Comparison of ENCODE assay signal across 8 cellular contexts in the genomic region with DNA sequence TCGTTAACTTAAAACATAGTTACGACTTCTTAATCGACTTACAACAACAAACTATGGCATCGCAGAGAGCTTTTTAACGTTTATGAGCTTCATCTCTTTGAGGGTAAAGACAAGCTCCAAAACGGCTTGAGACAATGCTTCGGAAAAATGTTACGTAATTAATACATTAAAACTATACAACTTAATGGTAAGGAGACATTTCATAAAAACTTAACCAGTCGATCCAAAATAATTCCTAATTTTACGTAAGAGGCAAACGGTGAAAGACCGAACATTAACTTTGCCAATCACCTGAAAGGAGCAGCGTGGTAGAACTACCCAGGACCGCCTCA. TPM values are rescaled to one million over a fixed set of nuclear protein-coding genes. Genes with fewer than 3 reads are reported as not detected.
DNase-seq lines count a peak whose midpoint lies in the region; ATAC-seq and TF ChIP-seq lines count a peak whose summit lies in the region.

No MANE protein-coding gene starts in this region.

- TF ChIP-seq POLR2A in spleen (IDR thresholded peaks at IDR 0.05) (no peak), GM18505 (IDR thresholded peaks at IDR 0.05; ENCODE audit: borderline replicate concordance, extremely low read depth, insufficient read depth, insufficient read length) (no peak)

- WGBS in iPS DF 6.9 (ENCODE audit: insufficient coverage, insufficient read length): no CpG with 5 or more reads among the region's 14 CpGs
- WGBS in spleen, 5 donors: 0 to 2% (median 1%) methylated on average over 14 of the region's 14 CpGs

- H3K4me3 ChIP-seq in iPS DF 6.9 (ENCODE audit: low read length): peak overlapping the region; percentile 98; the same call in 1 of the 2 replicates
- H3K4me3 ChIP-seq in spleen: peak overlapping the region; percentile 63 to 89 (median 77)

- no peaks in the 10 kb centered on the region for H3K36me3 ChIP-seq in iPS DF 6.9 (ENCODE audit: control insufficient read depth, insufficient read depth, low read length)
- no peaks in the 10 kb centered on the region for H3K36me3 ChIP-seq in spleen

- CTCF ChIA-PET in activated CD4-positive, alpha-beta memory T cell treated with anti-CD3 and anti-CD28 coated beads, Interleukin-2, amount 10 ng/mL, durations not matched to agents 7 days and 5 days (lab: Charles Lee): interaction anchor here (0.8 to 3.2 kb wide), 23 partner anchors 11 to 386 kb away, joined by 3 to 65 read pairs (median 4); a partner anchor contains a TSS

- TF ChIP-seq CTCF in HFFc6 (IDR thresholded peaks at IDR 0.05) (no peak), spleen (IDR thresholded peaks at IDR 0.05 in 8 of 11, conservative IDR thresholded peaks at IDR 0.05 in 3 of 11) (no peak)

- POLR2A ChIA-PET in activated CD4-positive, alpha-beta memory T cell treated with anti-CD3 and anti-CD28 coated beads, Interleukin-2, amount 10 ng/mL, durations not matched to agents 7 days and 5 days (lab: Charles Lee): interaction anchor here (0.6 to 4.1 kb wide), 10 partner anchors 10 to 563 kb away, joined by 3 to 58 read pairs (median 5); a partner anchor contains a TSS

- intact Hi-C loops in spleen (cut with DNase I; ENCODE audit: low total_unique reads): loop anchor here (5.0 to 10.0 kb wide), 2 partner anchors 90 to 248 kb away; a partner anchor contains a TSS

- no peaks in the 10 kb centered on the region for H3K9me3 Mint-ChIP-seq in HFFc6
- H3K9me3 Mint-ChIP-seq in activated CD4-positive, alpha-beta memory T cell treated with anti-CD3 and anti-CD28 coated beads, Interleukin-2, amount 10 ng/mL, durations not matched to agents 7 days and 5 days: no peaks in the 10 kb centered on the region

- peaks cover 16% of the 10 kb centered on the region for H3K36me3 Mint-ChIP-seq in HFFc6 (ENCODE audit: low read depth)
- peaks cover 21% of the 10 kb centered on the region for H3K36me3 Mint-ChIP-seq in activated CD4-positive, alpha-beta memory T cell treated with anti-CD3 and anti-CD28 coated beads, Interleukin-2, amount 10 ng/mL, durations not matched to agents 7 days and 5 days (ENCODE audit: low read depth)

- H3K4me1 Mint-ChIP-seq in HFFc6 (ENCODE audit: low read depth): peaks cover 76% of the 10 kb centered on the region
- H3K4me1 Mint-ChIP-seq in activated CD4-positive, alpha-beta memory T cell treated with anti-CD3 and anti-CD28 coated beads, Interleukin-2, amount 10 ng/mL, durations not matched to agents 7 days and 5 days: peaks cover 60% of the 10 kb centered on the region

- peak overlapping the region; percentile 100 for H3K27ac Mint-ChIP-seq in HFFc6
- H3K27ac Mint-ChIP-seq in activated CD4-positive, alpha-beta memory T cell treated with anti-CD3 and anti-CD28 coated beads, Interleukin-2, amount 10 ng/mL, durations not matched to agents 7 days and 5 days: peak overlapping the region; percentile 100

- no peaks in the 10 kb centered on the region for H3K4me1 ChIP-seq in iPS DF 6.9 (ENCODE audit: control insufficient read depth, insufficient read depth, low read length)
- H3K4me1 ChIP-seq in spleen: peaks cover 39 to 81% (median 73%) of the 10 kb centered on the region in 6 donors

- DNase-seq in HFFc6 (no peak), iPS DF 6.9 (ENCODE audit: low read depth, low spot score) (no peak), spleen (no peak), iPS-NIHi7 (ENCODE audit: extremely low spot score) (no peak), superior temporal gyrus (ENCODE audit: extremely low spot score) (no peak), MV-4-11 (lab: John Stamatoyannopoulos, UW) (no peak)
- DNase-seq in activated CD4-positive, alpha-beta memory T cell treated with anti-CD3 and anti-CD28 coated beads, Interleukin-2, amount 10 ng/mL, durations not matched to agents 7 days and 5 days: no peak

- no peaks in the 10 kb centered on the region for H3K27me3 ChIP-seq in iPS DF 6.9 (ENCODE audit: control insufficient read depth, insufficient read depth, low read length)
- no peaks in the 10 kb centered on the region for H3K27me3 ChIP-seq in spleen (replicated peaks in 1 of 7)

- H3K27ac ChIP-seq in iPS DF 6.9 (ENCODE audit: low read length) (no peak overlapping the region), spleen (peak overlapping the region; percentile 93 to 99 (median 98))

- no peaks in the 10 kb centered on the region for H3K9me3 ChIP-seq in iPS DF 6.9 (ENCODE audit: control insufficient read depth, insufficient read depth, low read length)
- H3K9me3 ChIP-seq in spleen: no peaks in the 10 kb centered on the region

- H3K27me3 Mint-ChIP-seq in HFFc6 (ENCODE audit: insufficient read depth): peaks cover 4% of the 10 kb centered on the region
- H3K27me3 Mint-ChIP-seq in activated CD4-positive, alpha-beta memory T cell treated with anti-CD3 and anti-CD28 coated beads, Interleukin-2, amount 10 ng/mL, durations not matched to agents 7 days and 5 days: no peaks in the 10 kb centered on the region

- ATAC-seq in GM18505 (IDR thresholded peaks at IDR 0.05; ENCODE audit: unreplicated experiment): no peak

- peak overlapping the region; percentile 91 for H3K4me3 Mint-ChIP-seq in HFFc6
- H3K4me3 Mint-ChIP-seq in activated CD4-positive, alpha-beta memory T cell treated with anti-CD3 and anti-CD28 coated beads, Interleukin-2, amount 10 ng/mL, durations not matched to agents 7 days and 5 days: peak overlapping the region; percentile 98

RNA-seq across cellular contexts. Expression of a gene that starts 1.1 kb away (rescaled TPM):
- total RNA-seq in HFFc6 (2021; fragmentation: NEBNext Ultra II Directional; extraction: Animal tissue kit (Norgen Biotek cat#: 25700)): 100 to 1,000 TPM; 146 to 178 (median 171) TPM
- 100 to 1,000 TPM; 104 to 106 TPM for total RNA-seq in activated CD4-positive, alpha-beta memory T cell treated with anti-CD3 and anti-CD28 coated beads, Interleukin-2, amount 10 ng/mL, durations not matched to agents 7 days and 5 days
- total RNA-seq in spleen: 100 to 1,000 TPM in 1 of 7 donors, 10 to 100 TPM in 6; 61.9 to 100 (median 79.4) TPM
- 10 to 100 TPM; 24.4 to 37.7 (median 33.9) TPM for polyA plus RNA-seq in spleen

RNA-seq across cellular contexts. Expression of a gene that starts 1.9 kb away (rescaled TPM):
- total RNA-seq in HFFc6 (2021; fragmentation: NEBNext Ultra II Directional; extraction: Animal tissue kit (Norgen Biotek cat#: 25700)): 100 to 1,000 TPM in 4 of 6 experiments, 10 to 100 TPM in 2; 99.4 to 110 (median 101) TPM
- 10 to 100 TPM; 41.7 to 42.4 TPM for total RNA-seq in activated CD4-positive, alpha-beta memory T cell treated with anti-CD3 and anti-CD28 coated beads, Interleukin-2, amount 10 ng/mL, durations not matched to agents 7 days and 5 days
- 100 to 1,000 TPM in 1 of 7 donors, 10 to 100 TPM in 6; 69.9 to 109 (median 92.7) TPM for total RNA-seq in spleen
- polyA plus RNA-seq in spleen: 10 to 100 TPM; 13.3 to 26.0 (median 16.9) TPM

RNA-seq across cellular contexts. Expression of a gene that starts 48.5 kb away (rescaled TPM):
- total RNA-seq in HFFc6 (2021; fragmentation: NEBNext Ultra II Directional; extraction: Animal tissue kit (Norgen Biotek cat#: 25700)): 10 to 100 TPM in 4 of 6 experiments, 1 to 10 TPM in 2; 8.5 to 10.7 (median 10.5) TPM
- 10 to 100 TPM; 19.9 to 20.1 TPM for total RNA-seq in activated CD4-positive, alpha-beta memory T cell treated with anti-CD3 and anti-CD28 coated beads, Interleukin-2, amount 10 ng/mL, durations not matched to agents 7 days and 5 days
- 10 to 100 TPM; 23.9 to 36.0 (median 28.4) TPM for total RNA-seq in spleen
- 1 to 10 TPM; 5.5 to 8.2 (median 7.0) TPM for polyA plus RNA-seq in spleen
